In the genomic region with DNA sequence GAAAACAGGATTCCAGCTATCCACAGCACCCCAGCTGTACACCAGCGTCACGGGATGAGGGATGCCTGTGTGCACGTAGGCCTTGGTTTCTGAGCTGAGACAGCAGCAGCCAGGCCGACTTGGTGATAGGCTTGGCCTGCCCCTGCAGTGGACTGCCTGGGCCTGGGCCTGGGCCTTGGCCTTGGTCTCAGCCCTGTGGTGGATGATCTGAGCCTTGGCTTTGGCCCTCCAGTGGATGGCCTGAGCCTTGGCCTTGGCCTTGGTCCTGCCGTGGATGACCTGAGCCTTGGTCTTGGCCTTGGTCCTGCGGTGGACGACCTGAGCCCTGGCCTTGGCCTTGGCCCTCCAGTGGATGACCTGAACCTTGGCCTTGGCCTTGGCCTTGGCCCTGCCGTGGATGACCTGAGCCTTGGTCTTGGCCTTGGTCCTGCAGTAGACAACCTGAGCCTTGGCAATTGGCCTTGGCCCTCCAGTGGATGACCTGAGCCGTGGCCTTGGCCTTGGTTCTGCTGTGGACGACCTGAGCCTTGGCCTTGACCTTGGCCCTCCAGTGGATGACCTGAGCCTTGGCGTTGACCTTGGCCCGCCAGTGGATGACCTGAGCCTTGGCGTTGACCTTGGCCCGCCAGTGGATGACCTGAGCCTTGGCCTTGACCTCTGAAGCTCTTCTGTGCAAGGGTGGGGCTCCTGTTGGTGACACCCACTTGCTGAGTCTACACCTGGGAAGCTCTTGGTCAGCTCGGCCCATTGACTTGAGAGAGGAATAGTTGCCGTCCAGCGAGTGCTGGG, we compare ENCODE assay signal across 1 cellular context.
A peak's percentile ranks its signal among the peaks of the same experiment; 100 is the strongest.
TF ChIP-seq lines count a peak whose summit lies in the region.

No MANE protein-coding gene starts in this region.

TF ChIP-seq in HepG2, 621 proteins besides CTCF, POLR2A, EP300 and RAD21 (continued from another document and continues in another):
- TF ChIP-seq, protein P1, sequence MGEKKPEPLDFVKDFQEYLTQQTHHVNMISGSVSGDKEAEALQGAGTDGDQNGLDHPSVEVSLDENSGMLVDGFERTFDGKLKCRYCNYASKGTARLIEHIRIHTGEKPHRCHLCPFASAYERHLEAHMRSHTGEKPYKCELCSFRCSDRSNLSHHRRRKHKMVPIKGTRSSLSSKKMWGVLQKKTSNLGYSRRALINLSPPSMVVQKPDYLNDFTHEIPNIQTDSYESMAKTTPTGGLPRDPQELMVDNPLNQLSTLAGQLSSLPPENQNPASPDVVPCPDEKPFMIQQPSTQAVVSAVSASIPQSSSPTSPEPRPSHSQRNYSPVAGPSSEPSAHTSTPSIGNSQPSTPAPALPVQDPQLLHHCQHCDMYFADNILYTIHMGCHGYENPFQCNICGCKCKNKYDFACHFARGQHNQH (CRISPR knock-in tag; IDR thresholded peaks at IDR 0.05), result no peak
- TF ChIP-seq EEA1 (CRISPR knock-in tag; IDR thresholded peaks at IDR 0.05; ENCODE audit: borderline replicate concordance) (0 out of 2 replicates have a peak, but pooled peaks have one; percentile 58), IRX3 (CRISPR knock-in tag; IDR thresholded peaks at IDR 0.05; ENCODE audit: borderline replicate concordance, low read depth) (no peak), ISX (CRISPR knock-in tag; conservative IDR thresholded peaks at IDR 0.05) (no peak), ZNF510 (CRISPR knock-in tag; IDR thresholded peaks at IDR 0.05; ENCODE audit: low read depth) (no peak), MIXL1 (CRISPR knock-in tag; IDR thresholded peaks at IDR 0.05) (no peak), SIX1 (CRISPR knock-in tag; IDR thresholded peaks at IDR 0.05; ENCODE audit: borderline replicate concordance) (no peak), MTA1 (CRISPR knock-in tag; IDR thresholded peaks at IDR 0.05; ENCODE audit: borderline replicate concordance) (peak; percentile 80; the same call in 1 of the 2 replicates), ZNF792 (CRISPR knock-in tag; IDR thresholded peaks at IDR 0.05) (no peak), NR2F6 (IDR thresholded peaks at IDR 0.05) (peak; percentile 82), NR2F6 (CRISPR knock-in tag; IDR thresholded peaks at IDR 0.05) (peak; percentile 45; the same call in 1 of the 2 replicates), LCORL (IDR thresholded peaks at IDR 0.05) (no peak), LCORL (CRISPR knock-in tag; IDR thresholded peaks at IDR 0.05) (no peak), PRMT3 (CRISPR knock-in tag; IDR thresholded peaks at IDR 0.05; ENCODE audit: borderline replicate concordance, low read depth) (no peak), RXRA (CRISPR knock-in tag; IDR thresholded peaks at IDR 0.05) (peak; percentile 85; the same call in 1 of the 2 replicates), MBD4 (IDR thresholded peaks at IDR 0.05; ENCODE audit: borderline replicate concordance, low read length) (no peak), ZNF468 (CRISPR knock-in tag; IDR thresholded peaks at IDR 0.05) (no peak), SUZ12 (IDR thresholded peaks at IDR 0.05; ENCODE audit: low read depth, low read length) (no peak), MAFG (CRISPR knock-in tag; IDR thresholded peaks at IDR 0.05) (no peak), ELF3 (CRISPR knock-in tag; IDR thresholded peaks at IDR 0.05) (no peak), ZNF235 (CRISPR knock-in tag; IDR thresholded peaks at IDR 0.05; ENCODE audit: borderline replicate concordance) (no peak), PITX1 (CRISPR knock-in tag; IDR thresholded peaks at IDR 0.05) (no peak), SRSF9 (IDR thresholded peaks at IDR 0.05; ENCODE audit: borderline replicate concordance, insufficient read depth, low read depth, low read length, poor library complexity, severe bottlenecking) (no peak), ESRRA (CRISPR knock-in tag; IDR thresholded peaks at IDR 0.05; ENCODE audit: low read depth) (peak; percentile 72), ZNF460 (CRISPR knock-in tag; IDR thresholded peaks at IDR 0.05; ENCODE audit: borderline replicate concordance) (peak; percentile 45; the same call in 1 of the 2 replicates), WIZ (CRISPR knock-in tag; IDR thresholded peaks at IDR 0.05) (no peak), YEATS2 (CRISPR knock-in tag; IDR thresholded peaks at IDR 0.05; ENCODE audit: borderline replicate concordance) (no peak)
- TF ChIP-seq, protein P2, sequence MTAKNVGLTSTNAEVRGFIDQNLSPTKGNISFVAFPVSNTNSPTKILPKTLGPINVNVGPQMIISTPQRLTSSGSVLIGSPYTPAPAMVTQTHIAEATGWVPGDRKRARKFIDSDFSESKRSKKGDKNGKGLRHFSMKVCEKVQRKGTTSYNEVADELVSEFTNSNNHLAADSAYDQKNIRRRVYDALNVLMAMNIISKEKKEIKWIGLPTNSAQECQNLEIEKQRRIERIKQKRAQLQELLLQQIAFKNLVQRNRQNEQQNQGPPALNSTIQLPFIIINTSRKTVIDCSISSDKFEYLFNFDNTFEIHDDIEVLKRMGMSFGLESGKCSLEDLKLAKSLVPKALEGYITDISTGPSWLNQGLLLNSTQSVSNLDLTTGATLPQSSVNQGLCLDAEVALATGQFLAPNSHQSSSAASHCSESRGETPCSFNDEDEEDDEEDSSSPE (CRISPR knock-in tag; IDR thresholded peaks at IDR 0.05), result no peak
- TF ChIP-seq, protein P3, sequence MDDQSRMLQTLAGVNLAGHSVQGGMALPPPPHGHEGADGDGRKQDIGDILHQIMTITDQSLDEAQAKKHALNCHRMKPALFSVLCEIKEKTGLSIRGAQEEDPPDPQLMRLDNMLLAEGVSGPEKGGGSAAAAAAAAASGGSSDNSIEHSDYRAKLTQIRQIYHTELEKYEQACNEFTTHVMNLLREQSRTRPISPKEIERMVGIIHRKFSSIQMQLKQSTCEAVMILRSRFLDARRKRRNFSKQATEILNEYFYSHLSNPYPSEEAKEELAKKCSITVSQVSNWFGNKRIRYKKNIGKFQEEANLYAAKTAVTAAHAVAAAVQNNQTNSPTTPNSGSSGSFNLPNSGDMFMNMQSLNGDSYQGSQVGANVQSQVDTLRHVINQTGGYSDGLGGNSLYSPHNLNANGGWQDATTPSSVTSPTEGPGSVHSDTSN (CRISPR knock-in tag; IDR thresholded peaks at IDR 0.05; ENCODE audit: borderline replicate concordance), result no peak
- TF ChIP-seq, protein P4, sequence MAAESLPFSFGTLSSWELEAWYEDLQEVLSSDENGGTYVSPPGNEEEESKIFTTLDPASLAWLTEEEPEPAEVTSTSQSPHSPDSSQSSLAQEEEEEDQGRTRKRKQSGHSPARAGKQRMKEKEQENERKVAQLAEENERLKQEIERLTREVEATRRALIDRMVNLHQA (CRISPR knock-in tag; IDR thresholded peaks at IDR 0.05), result no peak
- TF ChIP-seq, protein P5, sequence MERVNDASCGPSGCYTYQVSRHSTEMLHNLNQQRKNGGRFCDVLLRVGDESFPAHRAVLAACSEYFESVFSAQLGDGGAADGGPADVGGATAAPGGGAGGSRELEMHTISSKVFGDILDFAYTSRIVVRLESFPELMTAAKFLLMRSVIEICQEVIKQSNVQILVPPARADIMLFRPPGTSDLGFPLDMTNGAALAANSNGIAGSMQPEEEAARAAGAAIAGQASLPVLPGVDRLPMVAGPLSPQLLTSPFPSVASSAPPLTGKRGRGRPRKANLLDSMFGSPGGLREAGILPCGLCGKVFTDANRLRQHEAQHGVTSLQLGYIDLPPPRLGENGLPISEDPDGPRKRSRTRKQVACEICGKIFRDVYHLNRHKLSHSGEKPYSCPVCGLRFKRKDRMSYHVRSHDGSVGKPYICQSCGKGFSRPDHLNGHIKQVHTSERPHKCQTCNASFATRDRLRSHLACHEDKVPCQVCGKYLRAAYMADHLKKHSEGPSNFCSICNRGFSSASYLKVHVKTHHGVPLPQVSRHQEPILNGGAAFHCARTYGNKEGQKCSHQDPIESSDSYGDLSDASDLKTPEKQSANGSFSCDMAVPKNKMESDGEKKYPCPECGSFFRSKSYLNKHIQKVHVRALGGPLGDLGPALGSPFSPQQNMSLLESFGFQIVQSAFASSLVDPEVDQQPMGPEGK (CRISPR knock-in tag; IDR thresholded peaks at IDR 0.05), result 0 out of 2 replicates have a peak, but pooled peaks have one; percentile 16
- TF ChIP-seq, protein P6, sequence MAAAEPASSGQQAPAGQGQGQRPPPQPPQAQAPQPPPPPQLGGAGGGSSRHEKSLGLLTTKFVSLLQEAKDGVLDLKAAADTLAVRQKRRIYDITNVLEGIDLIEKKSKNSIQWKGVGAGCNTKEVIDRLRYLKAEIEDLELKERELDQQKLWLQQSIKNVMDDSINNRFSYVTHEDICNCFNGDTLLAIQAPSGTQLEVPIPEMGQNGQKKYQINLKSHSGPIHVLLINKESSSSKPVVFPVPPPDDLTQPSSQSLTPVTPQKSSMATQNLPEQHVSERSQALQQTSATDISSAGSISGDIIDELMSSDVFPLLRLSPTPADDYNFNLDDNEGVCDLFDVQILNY (CRISPR knock-in tag; conservative IDR thresholded peaks at IDR 0.05), result no peak
- TF ChIP-seq, protein P7, sequence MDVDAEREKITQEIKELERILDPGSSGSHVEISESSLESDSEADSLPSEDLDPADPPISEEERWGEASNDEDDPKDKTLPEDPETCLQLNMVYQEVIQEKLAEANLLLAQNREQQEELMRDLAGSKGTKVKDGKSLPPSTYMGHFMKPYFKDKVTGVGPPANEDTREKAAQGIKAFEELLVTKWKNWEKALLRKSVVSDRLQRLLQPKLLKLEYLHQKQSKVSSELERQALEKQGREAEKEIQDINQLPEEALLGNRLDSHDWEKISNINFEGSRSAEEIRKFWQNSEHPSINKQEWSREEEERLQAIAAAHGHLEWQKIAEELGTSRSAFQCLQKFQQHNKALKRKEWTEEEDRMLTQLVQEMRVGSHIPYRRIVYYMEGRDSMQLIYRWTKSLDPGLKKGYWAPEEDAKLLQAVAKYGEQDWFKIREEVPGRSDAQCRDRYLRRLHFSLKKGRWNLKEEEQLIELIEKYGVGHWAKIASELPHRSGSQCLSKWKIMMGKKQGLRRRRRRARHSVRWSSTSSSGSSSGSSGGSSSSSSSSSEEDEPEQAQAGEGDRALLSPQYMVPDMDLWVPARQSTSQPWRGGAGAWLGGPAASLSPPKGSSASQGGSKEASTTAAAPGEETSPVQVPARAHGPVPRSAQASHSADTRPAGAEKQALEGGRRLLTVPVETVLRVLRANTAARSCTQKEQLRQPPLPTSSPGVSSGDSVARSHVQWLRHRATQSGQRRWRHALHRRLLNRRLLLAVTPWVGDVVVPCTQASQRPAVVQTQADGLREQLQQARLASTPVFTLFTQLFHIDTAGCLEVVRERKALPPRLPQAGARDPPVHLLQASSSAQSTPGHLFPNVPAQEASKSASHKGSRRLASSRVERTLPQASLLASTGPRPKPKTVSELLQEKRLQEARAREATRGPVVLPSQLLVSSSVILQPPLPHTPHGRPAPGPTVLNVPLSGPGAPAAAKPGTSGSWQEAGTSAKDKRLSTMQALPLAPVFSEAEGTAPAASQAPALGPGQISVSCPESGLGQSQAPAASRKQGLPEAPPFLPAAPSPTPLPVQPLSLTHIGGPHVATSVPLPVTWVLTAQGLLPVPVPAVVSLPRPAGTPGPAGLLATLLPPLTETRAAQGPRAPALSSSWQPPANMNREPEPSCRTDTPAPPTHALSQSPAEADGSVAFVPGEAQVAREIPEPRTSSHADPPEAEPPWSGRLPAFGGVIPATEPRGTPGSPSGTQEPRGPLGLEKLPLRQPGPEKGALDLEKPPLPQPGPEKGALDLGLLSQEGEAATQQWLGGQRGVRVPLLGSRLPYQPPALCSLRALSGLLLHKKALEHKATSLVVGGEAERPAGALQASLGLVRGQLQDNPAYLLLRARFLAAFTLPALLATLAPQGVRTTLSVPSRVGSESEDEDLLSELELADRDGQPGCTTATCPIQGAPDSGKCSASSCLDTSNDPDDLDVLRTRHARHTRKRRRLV (CRISPR knock-in tag; IDR thresholded peaks at IDR 0.05), result no peak
- TF ChIP-seq, protein P8, sequence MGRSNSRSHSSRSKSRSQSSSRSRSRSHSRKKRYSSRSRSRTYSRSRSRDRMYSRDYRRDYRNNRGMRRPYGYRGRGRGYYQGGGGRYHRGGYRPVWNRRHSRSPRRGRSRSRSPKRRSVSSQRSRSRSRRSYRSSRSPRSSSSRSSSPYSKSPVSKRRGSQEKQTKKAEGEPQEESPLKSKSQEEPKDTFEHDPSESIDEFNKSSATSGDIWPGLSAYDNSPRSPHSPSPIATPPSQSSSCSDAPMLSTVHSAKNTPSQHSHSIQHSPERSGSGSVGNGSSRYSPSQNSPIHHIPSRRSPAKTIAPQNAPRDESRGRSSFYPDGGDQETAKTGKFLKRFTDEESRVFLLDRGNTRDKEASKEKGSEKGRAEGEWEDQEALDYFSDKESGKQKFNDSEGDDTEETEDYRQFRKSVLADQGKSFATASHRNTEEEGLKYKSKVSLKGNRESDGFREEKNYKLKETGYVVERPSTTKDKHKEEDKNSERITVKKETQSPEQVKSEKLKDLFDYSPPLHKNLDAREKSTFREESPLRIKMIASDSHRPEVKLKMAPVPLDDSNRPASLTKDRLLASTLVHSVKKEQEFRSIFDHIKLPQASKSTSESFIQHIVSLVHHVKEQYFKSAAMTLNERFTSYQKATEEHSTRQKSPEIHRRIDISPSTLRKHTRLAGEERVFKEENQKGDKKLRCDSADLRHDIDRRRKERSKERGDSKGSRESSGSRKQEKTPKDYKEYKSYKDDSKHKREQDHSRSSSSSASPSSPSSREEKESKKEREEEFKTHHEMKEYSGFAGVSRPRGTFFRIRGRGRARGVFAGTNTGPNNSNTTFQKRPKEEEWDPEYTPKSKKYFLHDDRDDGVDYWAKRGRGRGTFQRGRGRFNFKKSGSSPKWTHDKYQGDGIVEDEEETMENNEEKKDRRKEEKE (IDR thresholded peaks at IDR 0.05), result no peak
- TF ChIP-seq, protein P9, sequence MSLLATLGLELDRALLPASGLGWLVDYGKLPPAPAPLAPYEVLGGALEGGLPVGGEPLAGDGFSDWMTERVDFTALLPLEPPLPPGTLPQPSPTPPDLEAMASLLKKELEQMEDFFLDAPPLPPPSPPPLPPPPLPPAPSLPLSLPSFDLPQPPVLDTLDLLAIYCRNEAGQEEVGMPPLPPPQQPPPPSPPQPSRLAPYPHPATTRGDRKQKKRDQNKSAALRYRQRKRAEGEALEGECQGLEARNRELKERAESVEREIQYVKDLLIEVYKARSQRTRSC (CRISPR knock-in tag; IDR thresholded peaks at IDR 0.05; ENCODE audit: low read depth), result no peak
- TF ChIP-seq, protein P10, sequence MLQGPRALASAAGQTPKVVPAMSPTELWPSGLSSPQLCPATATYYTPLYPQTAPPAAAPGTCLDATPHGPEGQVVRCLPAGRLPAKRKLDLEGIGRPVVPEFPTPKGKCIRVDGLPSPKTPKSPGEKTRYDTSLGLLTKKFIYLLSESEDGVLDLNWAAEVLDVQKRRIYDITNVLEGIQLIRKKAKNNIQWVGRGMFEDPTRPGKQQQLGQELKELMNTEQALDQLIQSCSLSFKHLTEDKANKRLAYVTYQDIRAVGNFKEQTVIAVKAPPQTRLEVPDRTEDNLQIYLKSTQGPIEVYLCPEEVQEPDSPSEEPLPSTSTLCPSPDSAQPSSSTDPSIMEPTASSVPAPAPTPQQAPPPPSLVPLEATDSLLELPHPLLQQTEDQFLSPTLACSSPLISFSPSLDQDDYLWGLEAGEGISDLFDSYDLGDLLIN (CRISPR knock-in tag; IDR thresholded peaks at IDR 0.05; ENCODE audit: borderline replicate concordance), result no peak
